Comparison of ENCODE assay signal across 26 cellular contexts in the genomic region with DNA sequence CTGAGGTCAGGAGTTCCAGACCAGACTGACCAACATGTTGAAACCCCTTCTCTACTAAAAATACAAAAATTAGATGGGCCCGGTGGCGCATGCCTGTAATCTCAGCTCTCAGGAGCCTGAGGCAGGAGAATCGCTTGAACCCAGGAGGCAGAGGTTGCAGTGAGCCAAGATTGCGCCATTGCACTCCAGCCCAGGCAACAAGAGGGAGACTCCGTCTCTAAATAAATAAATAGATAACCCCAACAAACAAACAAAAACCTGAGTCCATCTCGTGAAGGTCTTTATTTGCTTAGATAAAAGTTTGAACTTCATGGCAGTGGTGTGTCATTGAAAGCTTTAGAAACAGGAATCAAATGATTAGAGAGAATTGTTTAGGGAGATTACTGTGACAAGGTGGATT.
"Had no signal": no experiment of that assay in that cellular context is flagged by ENCODE, and none has a peak within 500 bp of the region (broad histone marks: within the 10 kb centered on the region; RNA-seq: fewer than 3 reads in every experiment).

No MANE protein-coding gene starts in this region.

- H3K27me3 ChIP-seq: ascending aorta, dorsolateral prefrontal cortex, esophagus squamous epithelium had no signal

- H3K36me3 ChIP-seq: ascending aorta, esophagus squamous epithelium had no signal

- H3K27ac ChIP-seq: ascending aorta, coronary artery, dorsolateral prefrontal cortex, esophagus squamous epithelium had no signal

- H3K9me3 ChIP-seq: ascending aorta, esophagus squamous epithelium had no signal

- H3K4me3 ChIP-seq: ascending aorta, coronary artery, dorsolateral prefrontal cortex, esophagus squamous epithelium had no signal

- DNase-seq: activated CD4-positive, alpha-beta memory T cell treated with anti-CD3 and anti-CD28 coated beads for 36 hours; activated CD4-positive, alpha-beta T cell treated with anti-CD3 and anti-CD28 coated beads for 36 hours; activated CD4-positive, alpha-beta T cell treated with anti-CD3 and anti-CD28 coated beads, Interleukin-2, amount 10 ng/mL, durations not matched to agents 24 days and 14 days; activated CD4-positive, CD25-positive, alpha-beta regulatory T cell; activated CD4-positive, CD25-positive, alpha-beta regulatory T cell treated with anti-CD3 and anti-CD28 coated beads, Interleukin-2, amount 50 U/mL, for 72 hours; activated CD8-positive, alpha-beta memory T cell treated with anti-CD3 and anti-CD28 coated beads, Interleukin-2, amount 10 ng/mL, durations not matched to agents 7 days and 5 days; activated CD8-positive, alpha-beta memory T cell treated with anti-CD3 and anti-CD28 coated beads, Interleukin-2, amount 50 U/mL, for 4 hours; activated CD8-positive, alpha-beta T cell treated with anti-CD3 and anti-CD28 coated beads, Interleukin-2, amount 10 ng/mL, durations not matched to agents 7 days and 5 days; activated effector memory CD4-positive, alpha-beta T cell treated with anti-CD3 and anti-CD28 coated beads, Interleukin-2, amount 50 U/mL, for 16 hours; activated naive CD4-positive, alpha-beta T cell treated with anti-CD3 and anti-CD28 coated beads for 36 hours; activated naive CD8-positive, alpha-beta T cell treated with anti-CD3 and anti-CD28 coated beads, Interleukin-2, amount 10 ng/mL, durations not matched to agents 7 days and 5 days; activated T-cell treated with anti-CD3 and anti-CD28 coated beads, Interleukin-2, amount 50 U/mL, for 1 hour; activated T-cell treated with anti-CD3 and anti-CD28 coated beads, Interleukin-2, amount 50 U/mL, for 48 hours; dorsolateral prefrontal cortex; effector memory CD4-positive, alpha-beta T cell; endodermal cell; erythroblast; esophagus squamous epithelium; head of caudate nucleus; T-helper 1 cell; T-helper 17 cell; T1000 had no signal

- ATAC-seq: activated CD4-positive, alpha-beta T cell treated with anti-CD3 and anti-CD28 coated beads for 36 hours; activated CD8-positive, alpha-beta memory T cell treated with anti-CD3 and anti-CD28 coated beads, Interleukin-2, amount 10 ng/mL, durations not matched to agents 7 days and 5 days; activated CD8-positive, alpha-beta T cell treated with anti-CD3 and anti-CD28 coated beads, Interleukin-2, amount 10 ng/mL, durations not matched to agents 7 days and 5 days; T-helper 17 cell had no signal

- FAIRE-seq: bronchial epithelial cell, frontal cortex had no signal
